ENCODE assay signal across 14 cellular contexts in the genomic region with DNA sequence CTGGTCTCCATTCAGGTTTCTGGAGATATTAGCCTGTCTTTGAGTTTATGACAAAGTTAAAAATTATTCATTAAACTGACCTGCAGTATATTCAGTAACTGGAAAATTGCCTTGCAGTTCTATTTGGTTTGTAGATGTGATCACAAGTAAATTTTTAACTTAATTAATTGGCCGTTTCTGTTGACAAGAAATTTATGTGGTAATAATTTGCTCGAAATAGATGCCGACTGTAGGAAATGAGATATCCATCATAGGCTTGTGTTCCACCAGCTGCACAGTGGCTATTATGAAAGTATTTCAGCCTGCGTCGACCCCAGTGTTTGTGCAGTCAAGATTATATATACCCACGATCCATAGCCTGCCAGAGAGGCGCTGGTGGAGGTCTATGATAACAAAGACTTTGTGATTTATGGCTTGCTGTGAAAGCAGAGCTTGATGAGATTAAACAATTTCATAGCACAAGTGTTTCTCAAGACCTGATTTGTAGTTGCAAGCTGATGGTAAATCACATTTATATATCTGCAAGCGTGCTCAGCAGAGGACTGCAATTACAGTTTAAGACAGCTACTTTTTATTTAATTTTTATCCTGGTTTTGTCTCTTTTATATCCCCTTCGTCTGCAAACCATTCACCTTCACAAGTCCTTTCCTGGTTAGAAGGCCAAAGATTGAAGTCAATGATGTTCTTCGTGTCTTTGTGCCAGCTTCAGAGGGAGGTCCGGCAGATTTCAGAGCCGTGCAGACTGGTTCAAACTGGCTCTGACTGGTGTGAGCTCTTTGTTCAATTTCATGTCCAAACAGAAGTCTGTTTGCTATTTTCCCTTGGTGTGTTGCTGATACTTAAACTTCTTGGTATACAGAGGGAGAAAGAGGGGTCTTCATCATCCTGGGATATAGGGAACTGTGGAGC.
DNase-seq lines count a peak whose midpoint lies in the region; ATAC-seq and TF ChIP-seq lines count a peak whose summit lies in the region.
"Had no signal": no experiment of that assay in that cellular context is flagged by ENCODE, and none has a peak within 500 bp of the region (broad histone marks: within the 10 kb centered on the region; RNA-seq: fewer than 3 reads in every experiment).

No MANE protein-coding gene starts in this region.

- ATAC-seq in GM19035 (IDR thresholded peaks at IDR 0.05; ENCODE audit: unreplicated experiment) = no peak
- ATAC-seq: naive thymus-derived CD8-positive, alpha-beta T cell; WTC11 had no signal

- H3K27me3 ChIP-seq in BE2C (peaks cover 14% of the 10 kb centered on the region), adrenal gland (no peaks in the 10 kb centered on the region), muscle layer of colon (ENCODE audit: control insufficient read depth in 1 of 2, insufficient read depth in 2 of 2, low read length in 2 of 2) (no peaks in the 10 kb centered on the region), WERI-Rb-1 (ENCODE audit: insufficient read depth, low read depth, severe bottlenecking) (no peaks in the 10 kb centered on the region)
- H3K27me3 ChIP-seq in effector memory CD4-positive, alpha-beta T cell (replicated peaks; ENCODE audit: control insufficient read depth, insufficient read depth, low read length, poor library complexity, severe bottlenecking) = no peaks in the 10 kb centered on the region
- H3K27me3 ChIP-seq: esophagus muscularis mucosa had no signal

- DNase-seq in BE2C (peak; percentile 51), NCI-H1417 treated with DMSO at 0.1 percent for 48 hours (lab: John Stamatoyannopoulos, UW) (peak; percentile 42), adrenal gland (peak in 5 of 7 donors; percentile 14 to 56 (median 22)), WERI-Rb-1 (no peak), NCI-H2171 (lab: John Stamatoyannopoulos, UW) (no peak)
- no peak for DNase-seq in effector memory CD4-positive, alpha-beta T cell
- DNase-seq: activated T-cell treated with anti-CD3 and anti-CD28 coated beads, Interleukin-2, amount 50 U/mL, for 24 hours; naive thymus-derived CD8-positive, alpha-beta T cell; NCI-H1694; RPMI8226 had no signal

- TF ChIP-seq CTCF in BE2C (IDR thresholded peaks at IDR 0.05; ENCODE audit: low read depth, low read length) = no peak
- TF ChIP-seq CTCF in adrenal gland (IDR thresholded peaks at IDR 0.05) = no peak
- TF ChIP-seq CTCF in WERI-Rb-1 (IDR thresholded peaks at IDR 0.05; ENCODE audit: low read depth, low read length) = no peak

- H3K9me3 ChIP-seq in BE2C (no peaks in the 10 kb centered on the region), adrenal gland (replicated peaks in 1 of 3) (no peaks in the 10 kb centered on the region), muscle layer of colon (ENCODE audit: low read length) (no peaks in the 10 kb centered on the region), WERI-Rb-1 (ENCODE audit: severe bottlenecking) (peaks cover 2% of the 10 kb centered on the region)
- no peaks in the 10 kb centered on the region for H3K9me3 ChIP-seq in effector memory CD4-positive, alpha-beta T cell (ENCODE audit: control insufficient read depth, low read length)
- H3K9me3 ChIP-seq: esophagus muscularis mucosa had no signal

- no peak overlapping the region for H3K9ac ChIP-seq in muscle layer of colon (ENCODE audit: low read length)

- H3K4me1 ChIP-seq in BE2C (peaks cover 4% of the 10 kb centered on the region), adrenal gland (replicated peaks in 1 of 2) (peaks cover 0 to 10% of the 10 kb centered on the region in 2 donors), muscle layer of colon (ENCODE audit: insufficient read depth, low read length) (peaks cover 40% of the 10 kb centered on the region)
- H3K4me1 ChIP-seq in effector memory CD4-positive, alpha-beta T cell (ENCODE audit: control insufficient read depth, insufficient read depth, low read length, poor library complexity, severe bottlenecking) = no peaks in the 10 kb centered on the region

- no peak for TF ChIP-seq POLR2A in adrenal gland (IDR thresholded peaks at IDR 0.05)

- H3K4me3 ChIP-seq in BE2C (ENCODE audit: low read depth, low read length) = peak overlapping the region; percentile 12; the same call in 1 of the 2 replicates
- no peak overlapping the region for H3K4me3 ChIP-seq in adrenal gland
- H3K4me3 ChIP-seq in muscle layer of colon (ENCODE audit: low read depth in 1 of 2, low read length in 2 of 2) = peak overlapping the region in 1 of 2 donors; percentile 4
- H3K4me3 ChIP-seq in WERI-Rb-1 (ENCODE audit: low read depth, low read length) = no peak overlapping the region
- no peak overlapping the region for H3K4me3 ChIP-seq in effector memory CD4-positive, alpha-beta T cell (ENCODE audit: insufficient read depth, low read depth, low read length, poor library complexity, severe bottlenecking)
- H3K4me3 ChIP-seq: esophagus muscularis mucosa had no signal

- WGBS in adrenal gland, 4 donors = 57 to 61% (median 58%) methylated on average over 12 of the region's 12 CpGs

- H3K27ac ChIP-seq in adrenal gland (no peak overlapping the region), muscle layer of colon (ENCODE audit: low read depth, low read length) (peak overlapping the region; percentile 21), WERI-Rb-1 (no peak overlapping the region)
- no peak overlapping the region for H3K27ac ChIP-seq in effector memory CD4-positive, alpha-beta T cell (ENCODE audit: insufficient read depth, low read length, poor library complexity, severe bottlenecking)

- intact Hi-C loops in adrenal gland (cut with DNase I) = no loop called here

- H3K36me3 ChIP-seq in BE2C (no peaks in the 10 kb centered on the region), adrenal gland (replicated peaks in 1 of 2) (no peaks in the 10 kb centered on the region), muscle layer of colon (ENCODE audit: insufficient read depth, low read length) (no peaks in the 10 kb centered on the region), WERI-Rb-1 (no peaks in the 10 kb centered on the region)
- no peaks in the 10 kb centered on the region for H3K36me3 ChIP-seq in effector memory CD4-positive, alpha-beta T cell (ENCODE audit: control insufficient read depth, insufficient read depth, low read length)
- H3K36me3 ChIP-seq: esophagus muscularis mucosa had no signal

Comparison
In these comparisons a context has a peak if more than half of its experiments do, and no peak if none do; other contexts are left out.
1. DNase-seq: peak in BE2C (single experiment), NCI-H1417 treated with DMSO at 0.1 percent for 48 hours (single experiment) and adrenal gland (5 of 7); none in WERI-Rb-1 (single experiment), NCI-H2171 (single experiment) and effector memory CD4-positive, alpha-beta T cell (0 of 3).